In the genomic region with DNA sequence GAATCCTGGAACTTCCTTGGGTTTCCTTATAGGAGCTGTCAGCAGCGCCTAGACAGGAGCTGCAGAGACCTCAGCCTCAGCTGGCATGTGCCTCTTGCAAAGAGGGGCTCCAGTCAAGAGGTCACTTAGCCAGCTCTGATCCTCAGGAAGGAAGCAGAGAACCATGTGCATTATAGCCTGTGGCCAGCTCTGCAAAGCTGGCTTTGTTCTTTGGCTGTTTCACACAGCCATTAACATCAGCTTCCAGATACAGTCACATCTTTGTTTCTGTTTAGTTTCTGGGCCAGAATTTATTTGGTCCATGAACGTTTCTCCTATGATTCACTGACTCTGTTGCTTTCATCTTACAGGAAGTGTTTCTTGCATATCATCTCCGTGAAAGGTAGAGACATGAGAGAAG, we compare ENCODE assay signal across 27 cellular contexts.
DNase-seq lines count a peak whose midpoint lies in the region.
"Had no signal": no experiment of that assay in that cellular context is flagged by ENCODE, and none has a peak within 500 bp of the region (broad histone marks: within the 10 kb centered on the region; RNA-seq: fewer than 3 reads in every experiment).

No MANE protein-coding gene starts in this region.

- no peak overlapping the region for H2AFZ ChIP-seq in Karpas-422 (ENCODE audit: low read length)

- H3K36me3 ChIP-seq in H7 (replicated peaks; ENCODE audit: control insufficient read depth, insufficient read depth, low read length) = no peaks in the 10 kb centered on the region; the same call in 1 of the 2 replicates
- no peaks in the 10 kb centered on the region for H3K36me3 ChIP-seq in Karpas-422 (ENCODE audit: insufficient read depth, low read length)

- no peak overlapping the region for H3K4me2 ChIP-seq in Karpas-422 (ENCODE audit: low read depth, low read length, poor library complexity, severe bottlenecking)
- H3K4me2 ChIP-seq: SK-N-SH had no signal

- no peaks in the 10 kb centered on the region for H3K79me2 ChIP-seq in Karpas-422 (ENCODE audit: low read length)

- H3K27ac ChIP-seq in cingulate gyrus (ENCODE audit: low read depth, low read length) = peak overlapping the region; percentile 56
- H3K27ac ChIP-seq in Karpas-422 (ENCODE audit: low read length) = no peak overlapping the region
- H3K27ac ChIP-seq: BLaER1 treated with 17β-estradiol and CSF1 and Interleukin-3, amounts not matched to agents 10 nM and 100 nM; left lung; upper lobe of left lung had no signal

- DNase-seq in ELR (ENCODE audit: low read depth) = peak; percentile 2
- DNase-seq in hippocampal formation (lab: John Stamatoyannopoulos, UW) = peak; percentile 21 to 31
- DNase-seq in pons (ENCODE audit: low spot score) = peak; percentile 92
- no peak for DNase-seq in H7
- no peak for DNase-seq in NCI-H446 (lab: John Stamatoyannopoulos, UW)
- no peak for DNase-seq in NCI-H524 (lab: John Stamatoyannopoulos, UW)
- no peak for DNase-seq in Karpas-422
- DNase-seq: activated CD4-positive, alpha-beta T cell treated with anti-CD3 and anti-CD28 coated beads for 36 hours; activated CD8-positive, alpha-beta memory T cell treated with anti-CD3 and anti-CD28 coated beads for 24 hours; activated effector memory CD4-positive, alpha-beta T cell treated with anti-CD3 and anti-CD28 coated beads, Interleukin-2, amount 50 U/mL, for 16 hours; activated naive CD8-positive, alpha-beta T cell treated with anti-CD3 and anti-CD28 coated beads, Interleukin-2, amount 10 ng/mL, durations not matched to agents 7 days and 5 days; activated T-cell treated with anti-CD3 and anti-CD28 coated beads, Interleukin-2, amount 50 U/mL, for 1 hour; Caco-2; effector CD4-positive, alpha-beta T cell; HCEC 1CT; left lung; NCI-H1417; NCI-H2081 treated with DMSO at 0.1 percent for 48 hours; NCI-H345; NCI-H82; retina; SK-N-SH; stimulated activated CD4-positive, alpha-beta T cell treated with anti-CD3 and anti-CD28 coated beads, Interleukin-2, amount 100 ng/mL, for 24 hours; upper lobe of left lung had no signal

- no peaks in the 10 kb centered on the region for H3K9me3 ChIP-seq in Karpas-422 (ENCODE audit: low read length)
- H3K9me3 ChIP-seq: BLaER1 treated with 17β-estradiol and CSF1 and Interleukin-3, amounts not matched to agents 10 nM and 100 nM; Caco-2; left lung; SK-N-SH; upper lobe of left lung had no signal

- peaks cover 10% of the 10 kb centered on the region for H3K4me1 ChIP-seq in Karpas-422 (ENCODE audit: low read length)
- H3K4me1 ChIP-seq: left lung, upper lobe of left lung had no signal

- H3K9ac ChIP-seq in Karpas-422 (ENCODE audit: low read length) = no peak overlapping the region
- H3K9ac ChIP-seq: BLaER1 treated with 17β-estradiol and CSF1 and Interleukin-3, amounts not matched to agents 10 nM and 100 nM; SK-N-SH had no signal

- H4K20me1 ChIP-seq in Karpas-422 (ENCODE audit: insufficient read depth, low read depth, low read length) = no peaks in the 10 kb centered on the region

- H3K9me2 ChIP-seq in Karpas-422 (replicated peaks; ENCODE audit: insufficient read depth, low read length) = no peaks in the 10 kb centered on the region
- H3K9me2 ChIP-seq: SK-N-SH had no signal

- H3K27me3 ChIP-seq in H7 (ENCODE audit: control insufficient read depth, insufficient read depth, low read length) (no peaks in the 10 kb centered on the region), Karpas-422 (ENCODE audit: low read length) (no peaks in the 10 kb centered on the region)
- H3K27me3 ChIP-seq: BLaER1 treated with 17β-estradiol and CSF1 and Interleukin-3, amounts not matched to agents 10 nM and 100 nM; left lung; upper lobe of left lung had no signal

- H3K4me3 ChIP-seq in H7 (ENCODE audit: insufficient read depth, low read depth, low read length) (no peak overlapping the region), Karpas-422 (ENCODE audit: low read length) (no peak overlapping the region)
- H3K4me3 ChIP-seq: BLaER1 treated with 17β-estradiol and CSF1 and Interleukin-3, amounts not matched to agents 10 nM and 100 nM; K562; left lung; upper lobe of left lung had no signal

Comparison
In these comparisons a context has a peak if more than half of its experiments do, and no peak if none do; other contexts are left out.
1. DNase-seq: peak in ELR (single experiment), hippocampal formation (2 of 2) and pons (single experiment); none in H7 (single experiment), NCI-H446 (0 of 2), NCI-H524 (0 of 2) and Karpas-422 (single experiment).